In genomic region chr2:232685391-232685790, GRCh38 we compare ENCODE assay signal across 1 cellular context. TPM values are rescaled to one million over a fixed set of nuclear protein-coding genes. Genes with fewer than 3 reads are reported as not detected.
"Had no signal": no experiment of that assay in that cellular context is flagged by ENCODE, and none has a peak within 500 bp of the region (broad histone marks: within the 10 kb centered on the region; RNA-seq: fewer than 3 reads in every experiment).

No MANE protein-coding gene starts in this region.

RNA-seq across cellular contexts. Expression of gene EFHD1, which starts 52.0 kb away (rescaled TPM):
- total RNA-seq: GM12878 had no signal
